ENCODE assay signal across 8 cellular contexts in genomic region chr17:49576906-49577650, GRCh38. TPM values are rescaled to one million over a fixed set of nuclear protein-coding genes. Genes with fewer than 3 reads are reported as not detected.
DNase-seq lines count a peak whose midpoint lies in the region; ATAC-seq, FAIRE-seq and TF ChIP-seq lines count a peak whose summit lies in the region.

No MANE protein-coding gene starts in this region.

- no peak for ATAC-seq in upper lobe of left lung (ENCODE audit: low FRiP score in 2 of 2)

- H3K27me3 ChIP-seq in upper lobe of left lung, result peaks cover 0 to 13% (median 0%) of the 10 kb centered on the region in 4 donors

- WGBS in mesodermal cell (ENCODE audit: insufficient coverage in 2 of 2), 2 experiments, result 6 to 13% methylated on average over 14 to 21 of the region's 24 CpGs
- WGBS in upper lobe of left lung, 2 donors, result 27 to 29% methylated on average over 9 to 20 of the region's 24 CpGs

- no peak for TF ChIP-seq CTCF in choroid plexus epithelial cell (conservative IDR thresholded peaks at IDR 0.05; ENCODE audit: low read depth, low read length)
- TF ChIP-seq CTCF in upper lobe of left lung (IDR thresholded peaks at IDR 0.05), result no peak

- peaks cover 61% of the 10 kb centered on the region for H3K27me3 Mint-ChIP-seq in activated T-cell treated with anti-CD3 and anti-CD28 coated beads, Interleukin-2, amount 50 U/mL, for 24 hours

- no peaks in the 10 kb centered on the region for H3K9me3 Mint-ChIP-seq in activated T-cell treated with anti-CD3 and anti-CD28 coated beads, Interleukin-2, amount 50 U/mL, for 24 hours

- H3K4me3 Mint-ChIP-seq in activated T-cell treated with anti-CD3 and anti-CD28 coated beads, Interleukin-2, amount 50 U/mL, for 24 hours, result peak overlapping the region; percentile 64

- TF ChIP-seq POLR2A in upper lobe of left lung (IDR thresholded peaks at IDR 0.05) (no peak), GM12891 (IDR thresholded peaks at IDR 0.05; ENCODE audit: low read depth, low read length) (no peak)

- H3K4me1 ChIP-seq in mesodermal cell (ENCODE audit: control insufficient read depth, insufficient read depth, low read length, poor library complexity, severe bottlenecking), result peaks cover 5% of the 10 kb centered on the region
- H3K4me1 ChIP-seq in upper lobe of left lung, result peaks cover 25 to 46% (median 30%) of the 10 kb centered on the region in 4 donors

- no peak for DNase-seq in activated T-cell treated with anti-CD3 and anti-CD28 coated beads, Interleukin-2, amount 50 U/mL, for 24 hours
- DNase-seq in activated T-cell treated with anti-CD3 and anti-CD28 coated beads, Interleukin-2, amount 50 U/mL, for 1 hour, result no peak
- DNase-seq in choroid plexus epithelial cell (ENCODE audit: low read depth) (no peak), upper lobe of left lung (no peak), globus pallidus (ENCODE audit: low spot score) (no peak), germinal center (ENCODE audit: low spot score) (no peak), GM12891 (ENCODE audit: insufficient read length, low spot score) (no peak)

- H3K4me3 ChIP-seq in choroid plexus epithelial cell (ENCODE audit: low read depth, low read length) (peak overlapping the region; percentile 60), mesodermal cell (ENCODE audit: extremely low read depth, insufficient read depth, low read length, poor library complexity, severe bottlenecking) (peak overlapping the region; percentile 66), upper lobe of left lung (peak overlapping the region; percentile 54 to 67 (median 65))

- H3K27ac ChIP-seq in mesodermal cell (ENCODE audit: low read depth, low read length, severe bottlenecking), result no peak overlapping the region
- H3K27ac ChIP-seq in upper lobe of left lung, result peak overlapping the region in 3 of 4 donors; percentile 77 to 84 (median 80)

- H3K27ac Mint-ChIP-seq in activated T-cell treated with anti-CD3 and anti-CD28 coated beads, Interleukin-2, amount 50 U/mL, for 24 hours, result no peak overlapping the region

- TF ChIP-seq EP300 in upper lobe of left lung (IDR thresholded peaks at IDR 0.05), result no peak

- H3K9me3 ChIP-seq in mesodermal cell (ENCODE audit: control insufficient read depth, low read length), result no peaks in the 10 kb centered on the region
- H3K9me3 ChIP-seq in upper lobe of left lung, result no peaks in the 10 kb centered on the region

- FAIRE-seq in GM12891 (lab: Jason Lieb, UNC), result no peak

- peaks cover 12% of the 10 kb centered on the region for H3K4me1 Mint-ChIP-seq in activated T-cell treated with anti-CD3 and anti-CD28 coated beads, Interleukin-2, amount 50 U/mL, for 24 hours (ENCODE audit: low read depth)

- no peaks in the 10 kb centered on the region for H3K36me3 ChIP-seq in mesodermal cell (ENCODE audit: control insufficient read depth, insufficient read depth, low read length)
- no peaks in the 10 kb centered on the region for H3K36me3 ChIP-seq in upper lobe of left lung

- H3K36me3 Mint-ChIP-seq in activated T-cell treated with anti-CD3 and anti-CD28 coated beads, Interleukin-2, amount 50 U/mL, for 24 hours (ENCODE audit: low read depth), result no peaks in the 10 kb centered on the region

TF ChIP-seq in GM12891, 5 proteins besides CTCF, POLR2A, EP300 and RAD21:
- no peak for TF ChIP-seq SPI1 (IDR thresholded peaks at IDR 0.05; ENCODE audit: low read depth, low read length)
- no peak for TF ChIP-seq POU2F2 (IDR thresholded peaks at IDR 0.05; ENCODE audit: low read depth, low read length)
- no peak for TF ChIP-seq PAX5 (IDR thresholded peaks at IDR 0.05; ENCODE audit: insufficient read depth, low read length, severe bottlenecking)
- TF ChIP-seq TAF1 (IDR thresholded peaks at IDR 0.05; ENCODE audit: low read depth, low read length), result no peak
- no peak for TF ChIP-seq POLR2AphosphoS5 (IDR thresholded peaks at IDR 0.05; ENCODE audit: low read depth, low read length)
TF ChIP-seq in GM12891: peak in this region for 0.

RNA-seq across cellular contexts. Expression of gene NXPH3, which starts 1.4 kb away (rescaled TPM):
- 2.1 TPM for polyA plus RNA-seq in mesodermal cell (2013, experiment 1 of 2)
- 2.1 TPM for polyA plus RNA-seq in mesodermal cell (2013, experiment 2 of 2)
- total RNA-seq in upper lobe of left lung, result 1 to 10 TPM; 1.2 to 6.6 (median 4.6) TPM
- polyA plus RNA-seq in GM12891 (2012; ENCODE audit: low read depth, missing spikeins), result 0.95 TPM
